Comparison of ENCODE assay signal across 8 cellular contexts in genomic region chr15:67542192-67542461, GRCh38. TPM values are rescaled to one million over a fixed set of nuclear protein-coding genes. Genes with fewer than 3 reads are reported as not detected.
DNase-seq lines count a peak whose midpoint lies in the region; ATAC-seq and TF ChIP-seq lines count a peak whose summit lies in the region.

No MANE protein-coding gene starts in this region.

- DNase-seq in GM06990 (ENCODE audit: extremely low read depth, insufficient read length) (no peak), LNCaP clone FGC (ENCODE audit: low read depth) (no peak), mammary epithelial cell (no peak), aorta (no peak)
- DNase-seq in activated CD4-positive, CD25-positive, alpha-beta regulatory T cell (lab: John Stamatoyannopoulos, UW): no peak
- no peak for DNase-seq in activated effector memory CD4-positive, alpha-beta T cell treated with anti-CD3 and anti-CD28 coated beads, Interleukin-2, amount 50 U/mL, for 16 hours

- no peaks in the 10 kb centered on the region for H4K20me1 ChIP-seq in mammary epithelial cell (ENCODE audit: insufficient read depth, low read length)

- H3K4me1 ChIP-seq in mammary epithelial cell (ENCODE audit: insufficient read depth, low read length) (peaks cover 6% of the 10 kb centered on the region), mesodermal cell (ENCODE audit: control insufficient read depth, insufficient read depth, low read length, poor library complexity, severe bottlenecking) (no peaks in the 10 kb centered on the region), aorta (ENCODE audit: control insufficient read depth in 1 of 2, insufficient read depth in 2 of 2, low read length in 2 of 2) (peaks cover 0 to 3% of the 10 kb centered on the region in 2 donors)

- H3K9me3 ChIP-seq in mammary epithelial cell (replicated peaks; ENCODE audit: insufficient read depth, low read length) (peaks cover 3% of the 10 kb centered on the region), mesodermal cell (ENCODE audit: control insufficient read depth, low read length) (no peaks in the 10 kb centered on the region), aorta (ENCODE audit: control insufficient read depth, low read length) (no peaks in the 10 kb centered on the region)

- CTCF ChIA-PET in mammary epithelial cell (lab: Charles Lee; ENCODE audit: low non-redundant PET): no interaction called here

- peak overlapping the region; percentile 92 for H3K4me2 ChIP-seq in mammary epithelial cell (ENCODE audit: insufficient read depth, low read depth, low read length)

- H3K27me3 ChIP-seq in GM06990 (replicated peaks; ENCODE audit: control insufficient read depth, insufficient read depth, low read length): no peaks in the 10 kb centered on the region
- H3K27me3 ChIP-seq in mammary epithelial cell (ENCODE audit: insufficient read depth, low read length): no peaks in the 10 kb centered on the region
- H3K27me3 ChIP-seq in aorta (ENCODE audit: control insufficient read depth in 1 of 2, insufficient read depth in 2 of 2, low read length in 1 of 2): no peaks in the 10 kb centered on the region

- no peak for ATAC-seq in aorta (ENCODE audit: low FRiP score)
- no peak for ATAC-seq in GM18909 (IDR thresholded peaks at IDR 0.05; ENCODE audit: poor library complexity, unreplicated experiment)

- TSS peak; percentile 74 for BruUV-seq in mammary epithelial cell (replicated peaks; lab: Mats Ljungman, UMichigan)

- peaks cover 13% of the 10 kb centered on the region for H3K79me2 ChIP-seq in mammary epithelial cell (ENCODE audit: insufficient read depth, low read length)

- in situ Hi-C loops in mammary epithelial cell (cut with MboI; ENCODE audit: low sequenced_read_pairs in 2 of 2): no loop called here

- peak; percentile 0 for TF ChIP-seq CTCF in GM06990 (IDR thresholded peaks at IDR 0.05; ENCODE audit: insufficient read depth, low read length, poor library complexity, severe bottlenecking)
- no peak for TF ChIP-seq CTCF in LNCaP clone FGC (IDR thresholded peaks at IDR 0.05; ENCODE audit: control insufficient read depth, extremely low read depth, insufficient read depth)
- TF ChIP-seq CTCF in mammary epithelial cell (conservative IDR thresholded peaks at IDR 0.05 in 1 of 2, IDR thresholded peaks at IDR 0.05 in 1 of 2; ENCODE audit: extremely low read depth in 1 of 2, insufficient read depth in 1 of 2, low read depth in 1 of 2, low read length in 2 of 2): no peak

- H3K27ac ChIP-seq in mammary epithelial cell (ENCODE audit: insufficient read depth, low read depth, low read length): peak overlapping the region; percentile 57
- H3K27ac ChIP-seq in mesodermal cell (ENCODE audit: low read depth, low read length, severe bottlenecking): no peak overlapping the region
- peak overlapping the region in 1 of 2 donors; percentile 20 for H3K27ac ChIP-seq in aorta (ENCODE audit: low read depth in 1 of 2, low read length in 2 of 2)

- H3K4me3 ChIP-seq in GM06990 (replicated peaks; ENCODE audit: low read depth, low read length) (peak overlapping the region; percentile 96), LNCaP clone FGC (ENCODE audit: low read depth, low read length) (peak overlapping the region; percentile 72), mammary epithelial cell (replicated peaks in 1 of 3; ENCODE audit: insufficient read depth in 1 of 3, low read depth in 2 of 3, low read length in 3 of 3) (peak overlapping the region; percentile 83 to 91 (median 84)), mesodermal cell (ENCODE audit: extremely low read depth, insufficient read depth, low read length, poor library complexity, severe bottlenecking) (peak overlapping the region; percentile 75), aorta (ENCODE audit: low read length in 2 of 2) (peak overlapping the region; percentile 62 to 99)

- dilution Hi-C loops in mammary epithelial cell (cut with HindIII; ENCODE audit: low sequenced_read_pairs): no loop called here

- peak overlapping the region; percentile 87 for H3K9ac ChIP-seq in mammary epithelial cell (ENCODE audit: insufficient read depth, low read length)

- peak overlapping the region; percentile 88 for H2AFZ ChIP-seq in mammary epithelial cell (ENCODE audit: low read depth, low read length)

- intact Hi-C loops in mammary epithelial cell (cut with micrococcal nuclease) (loop anchor here (1.0 to 2.0 kb wide), 4 partner anchors 11 to 293 kb away; partner anchors contain the start of gene C15orf61), aorta (cut with DNase I) (loop anchor here in 1 of 2 donors (10.0 kb wide), 1 partner anchor 293 kb away; no protein-coding TSS in a partner anchor)

- H3K36me3 ChIP-seq in GM06990 (ENCODE audit: control insufficient read depth, insufficient read depth, low read length): peaks cover 3% of the 10 kb centered on the region
- H3K36me3 ChIP-seq in mammary epithelial cell (ENCODE audit: insufficient read depth, low read length): peaks cover 2% of the 10 kb centered on the region
- peaks cover 14% of the 10 kb centered on the region for H3K36me3 ChIP-seq in mesodermal cell (ENCODE audit: control insufficient read depth, insufficient read depth, low read length)
- peaks cover 0 to 1% of the 10 kb centered on the region in 2 donors for H3K36me3 ChIP-seq in aorta (ENCODE audit: control insufficient read depth in 1 of 2, insufficient read depth in 2 of 2, low read length in 1 of 2)

- 0% methylated on average over 11 of the region's 11 CpGs for WGBS in mammary epithelial cell (ENCODE audit: low coverage, missing lambda C conversion rate)
- WGBS in mesodermal cell (ENCODE audit: insufficient coverage in 2 of 2), 2 experiments: 0 to 1% methylated on average over 9 to 11 of the region's 11 CpGs
- 0% methylated on average over 11 of the region's 11 CpGs for WGBS in aorta, 2 donors

RNA-seq across cellular contexts. Expression of gene MAP2K5, which starts 0.4 kb away (rescaled TPM):
- 10 to 100 TPM in 1 of 2 donors, 1 to 10 TPM in 1; 6.5 to 22.8 TPM for total RNA-seq in mammary epithelial cell
- polyA plus RNA-seq in mammary epithelial cell: 4.6 TPM
- 9.2 TPM for polyA minus RNA-seq in mammary epithelial cell
- 19.8 TPM for polyA plus RNA-seq in mesodermal cell (2013, experiment 1 of 2)
- 17.0 TPM for polyA plus RNA-seq in mesodermal cell (2013, experiment 2 of 2)
- 10 to 100 TPM; 17.6 to 29.2 TPM for total RNA-seq in aorta
- polyA plus RNA-seq in aorta: 10 to 100 TPM in 1 of 2 donors, 1 to 10 TPM in 1; 7.3 to 16.5 TPM

RNA-seq across cellular contexts. Expression of gene C15orf61, which starts 21.2 kb away (rescaled TPM):
- total RNA-seq in mammary epithelial cell (1 to 10 TPM; 6.2 to 6.3 TPM), aorta (1 to 10 TPM; 3.0 to 4.4 TPM)
- polyA plus RNA-seq in mammary epithelial cell (1.9 TPM), aorta (1 to 10 TPM; 1.2 to 4.9 TPM)
- polyA minus RNA-seq in mammary epithelial cell: not detected
- polyA plus RNA-seq in mesodermal cell (2013, experiment 1 of 2): 1.4 TPM
- polyA plus RNA-seq in mesodermal cell (2013, experiment 2 of 2): 1.1 TPM
